12 cellular contexts compared by ENCODE assay signal in the genomic region with DNA sequence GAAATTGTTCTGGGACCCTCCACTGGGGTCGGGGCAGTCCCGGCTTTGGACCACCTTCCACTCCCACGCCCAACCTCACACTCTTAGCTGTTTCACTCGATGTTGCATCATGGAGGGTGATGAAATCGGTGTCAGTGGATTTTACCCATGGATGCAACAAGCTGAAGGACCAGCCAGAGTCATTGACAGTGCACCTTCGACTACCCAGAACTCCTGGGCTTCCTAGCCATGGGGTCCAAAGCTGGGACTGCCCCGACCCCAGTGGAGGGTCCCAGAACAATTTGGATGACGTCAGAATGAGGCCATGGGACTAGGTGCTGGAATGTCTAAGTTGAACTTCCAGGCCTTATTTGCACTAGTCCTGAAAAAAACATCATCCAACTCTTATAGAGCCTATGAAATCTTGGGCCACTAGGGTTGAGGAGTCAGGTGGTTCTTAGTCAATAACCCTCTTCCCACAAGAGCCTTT. TPM values are rescaled to one million over a fixed set of nuclear protein-coding genes. Genes with fewer than 3 reads are reported as not detected.
DNase-seq lines count a peak whose midpoint lies in the region; ATAC-seq, FAIRE-seq and TF ChIP-seq lines count a peak whose summit lies in the region.
"Had no signal": no experiment of that assay in that cellular context is flagged by ENCODE, and none has a peak within 500 bp of the region (broad histone marks: within the 10 kb centered on the region; RNA-seq: fewer than 3 reads in every experiment).

No MANE protein-coding gene starts in this region.

- peaks cover 28 to 72% (median 44%) of the 10 kb centered on the region in 4 donors for H3K4me1 Mint-ChIP-seq in CD4-positive, alpha-beta memory T cell
- H3K4me1 Mint-ChIP-seq: nephron had no signal

- peaks cover 2% of the 10 kb centered on the region for H3K36me3 ChIP-seq in CD4-positive, alpha-beta memory T cell (ENCODE audit: insufficient read depth, low read length)
- H3K36me3 ChIP-seq in effector memory CD4-positive, alpha-beta T cell (ENCODE audit: control insufficient read depth, insufficient read depth, low read length) = peaks cover 7% of the 10 kb centered on the region

- peaks cover 57% of the 10 kb centered on the region for H3K4me1 ChIP-seq in CD4-positive, alpha-beta memory T cell (ENCODE audit: insufficient read depth, low read length)
- peaks cover 47% of the 10 kb centered on the region for H3K4me1 ChIP-seq in effector memory CD4-positive, alpha-beta T cell (ENCODE audit: control insufficient read depth, insufficient read depth, low read length, poor library complexity, severe bottlenecking)

- no peak for TF ChIP-seq POLR2A in NB4 (IDR thresholded peaks at IDR 0.05; ENCODE audit: extremely low read depth, insufficient read length)
- no peak for TF ChIP-seq POLR2A in H54 (IDR thresholded peaks at IDR 0.05; ENCODE audit: low read depth, low read length)

- H3K27ac Mint-ChIP-seq in CD4-positive, alpha-beta memory T cell = peak overlapping the region; percentile 87 to 100 (median 99)
- H3K27ac Mint-ChIP-seq: nephron had no signal

- no peaks in the 10 kb centered on the region for H3K27me3 ChIP-seq in CD4-positive, alpha-beta memory T cell (ENCODE audit: insufficient read depth, low read length)
- H3K27me3 ChIP-seq in effector memory CD4-positive, alpha-beta T cell (replicated peaks; ENCODE audit: control insufficient read depth, insufficient read depth, low read length, poor library complexity, severe bottlenecking) = no peaks in the 10 kb centered on the region
- H3K27me3 ChIP-seq: tibial nerve had no signal

- intact Hi-C loops in CD4-positive, alpha-beta memory T cell (cut with micrococcal nuclease) = loop anchor here (1.0 kb wide), 4 partner anchors 21 to 112 kb away; a partner anchor contains a TSS

- CTCF ChIA-PET in CD4-positive, alpha-beta memory T cell (lab: Charles Lee; ENCODE audit: partially characterized antibody) = interaction anchor here (1.5 to 3.4 kb wide), 7 partner anchors 10 to 219 kb away, joined by 4 to 35 read pairs (median 10); a partner anchor contains a TSS

- DNase-seq in CD4-positive, alpha-beta memory T cell = no peak
- peak; percentile 62 for DNase-seq in NB4 (ENCODE audit: low read depth)
- no peak for DNase-seq in effector memory CD4-positive, alpha-beta T cell
- DNase-seq in H54 (ENCODE audit: insufficient read length, low spot score) = no peak
- DNase-seq: hippocampal formation, NCI-H2029, SHP77 had no signal

- H3K27me3 Mint-ChIP-seq in CD4-positive, alpha-beta memory T cell = peaks cover 0 to 2% of the 10 kb centered on the region in 2 donors

- no peaks in the 10 kb centered on the region for H3K9me3 ChIP-seq in CD4-positive, alpha-beta memory T cell (ENCODE audit: control insufficient read depth in 1 of 2, low read length in 2 of 2)
- no peaks in the 10 kb centered on the region for H3K9me3 ChIP-seq in effector memory CD4-positive, alpha-beta T cell (ENCODE audit: control insufficient read depth, low read length)
- H3K9me3 ChIP-seq: tibial nerve had no signal

- TF ChIP-seq CTCF in NB4 (IDR thresholded peaks at IDR 0.05; ENCODE audit: low read depth, low read length) = no peak

- no peak overlapping the region for H3K4me3 ChIP-seq in CD4-positive, alpha-beta memory T cell (ENCODE audit: low read length in 2 of 2)
- no peak overlapping the region for H3K4me3 ChIP-seq in NB4 (ENCODE audit: low read depth, low read length)
- no peak overlapping the region for H3K4me3 ChIP-seq in effector memory CD4-positive, alpha-beta T cell (ENCODE audit: insufficient read depth, low read depth, low read length, poor library complexity, severe bottlenecking)
- H3K4me3 ChIP-seq: coronary artery, tibial nerve had no signal

- H3K9me3 Mint-ChIP-seq in CD4-positive, alpha-beta memory T cell = peaks cover 0 to 3% (median 0%) of the 10 kb centered on the region in 8 donors
- H3K9me3 Mint-ChIP-seq: nephron had no signal

- H3K27ac ChIP-seq in CD4-positive, alpha-beta memory T cell (ENCODE audit: low read depth, low read length) = peak overlapping the region; percentile 89
- H3K27ac ChIP-seq in effector memory CD4-positive, alpha-beta T cell (ENCODE audit: insufficient read depth, low read length, poor library complexity, severe bottlenecking) = peak overlapping the region; percentile 94

- ATAC-seq in HG03280 (IDR thresholded peaks at IDR 0.05; ENCODE audit: unreplicated experiment) = no peak
- no peak for ATAC-seq in GM21737 (IDR thresholded peaks at IDR 0.05; ENCODE audit: unreplicated experiment)

- POLR2A ChIA-PET in CD4-positive, alpha-beta memory T cell (lab: Charles Lee; ENCODE audit: partially characterized antibody) = interaction anchor here (0.8 to 14.4 kb wide), 23 partner anchors 9 to 774 kb away, joined by 3 to 264 read pairs (median 7); a partner anchor contains a TSS

- peak overlapping the region in 6 of 8 donors; percentile 39 to 100 (median 97) for H3K4me3 Mint-ChIP-seq in CD4-positive, alpha-beta memory T cell
- H3K4me3 Mint-ChIP-seq: nephron had no signal

- peaks cover 7 to 32% of the 10 kb centered on the region in 2 donors for H3K36me3 Mint-ChIP-seq in CD4-positive, alpha-beta memory T cell

- FAIRE-seq in H54 (lab: Jason Lieb, UNC) = no peak

RNA-seq across cellular contexts. Expression of a gene that starts 0.9 kb away (rescaled TPM):
- total RNA-seq in CD4-positive, alpha-beta memory T cell = 10 to 100 TPM; 34.1 to 34.4 TPM
- 10 to 100 TPM; 30.3 to 40.1 TPM for polyA plus RNA-seq in CD4-positive, alpha-beta memory T cell
- total RNA-seq: tibial nerve had no signal

RNA-seq across cellular contexts. Expression of a gene that starts 4.0 kb away (rescaled TPM):
- total RNA-seq in CD4-positive, alpha-beta memory T cell = 100 to 1,000 TPM; 193 to 203 TPM
- 10 to 100 TPM in 1 of 2 donors, 1 to 10 TPM in 1; 5.6 to 10.2 TPM for polyA plus RNA-seq in CD4-positive, alpha-beta memory T cell

RNA-seq across cellular contexts. Expression of a gene that starts 22.0 kb away (rescaled TPM):
- total RNA-seq in CD4-positive, alpha-beta memory T cell = 10 to 100 TPM; 93.5 to 95.8 TPM
- 100 to 1,000 TPM; 174 to 184 TPM for polyA plus RNA-seq in CD4-positive, alpha-beta memory T cell

RNA-seq across cellular contexts. Expression of a gene that starts 22.1 kb away (rescaled TPM):
- 100 to 1,000 TPM; 192 to 193 TPM for total RNA-seq in CD4-positive, alpha-beta memory T cell
- polyA plus RNA-seq in CD4-positive, alpha-beta memory T cell = 10 to 100 TPM; 74.4 to 80.6 TPM

RNA-seq across cellular contexts. Expression of a gene that starts 24.9 kb away (rescaled TPM):
- not detected for total RNA-seq in CD4-positive, alpha-beta memory T cell
- polyA plus RNA-seq in CD4-positive, alpha-beta memory T cell = not detected
- total RNA-seq: tibial nerve had no signal
